Comparison of ENCODE assay signal across 23 cellular contexts in genomic region chr6:110703906-110704594, GRCh38.
DNase-seq lines count a peak whose midpoint lies in the region; ATAC-seq, FAIRE-seq and TF ChIP-seq lines count a peak whose summit lies in the region.
"Had no signal": no experiment of that assay in that cellular context is flagged by ENCODE, and none has a peak within 500 bp of the region (broad histone marks: within the 10 kb centered on the region; RNA-seq: fewer than 3 reads in every experiment).

No MANE protein-coding gene starts in this region.

- H3K9me3 ChIP-seq in HepG2 (ENCODE audit: low read length), result no peaks in the 10 kb centered on the region
- H3K9me3 ChIP-seq: ovary, transverse colon had no signal

- H3K9ac ChIP-seq in HepG2 (ENCODE audit: insufficient read depth, low read depth, low read length), result no peak overlapping the region

- peak overlapping the region; percentile 1 for H3K27ac ChIP-seq in HepG2 (ENCODE audit: extremely low read length, insufficient read depth, low read length)
- H3K27ac ChIP-seq: ovary, transverse colon had no signal

- peak overlapping the region; percentile 47 for H3K4me2 ChIP-seq in HepG2 (ENCODE audit: low read depth, low read length)

- POLR2A ChIA-PET in HepG2 (lab: Yijun Ruan, JAX), result interaction anchor here (1.5 kb wide), 1 partner anchor 171 kb away, joined by 12 read pairs; the partner anchor contains the start of gene AMD1

- no peaks in the 10 kb centered on the region for H4K20me1 ChIP-seq in HepG2 (ENCODE audit: insufficient read depth, low read length)

- in situ Hi-C loops in HepG2 (cut with HindIII; ENCODE audit: extremely low pct_ligation_motif_present, low pct_unique_long_range_greater_than_20kb), result no loop called here

- H3K36me3 Mint-ChIP-seq in effector memory CD8-positive, alpha-beta T cell (ENCODE audit: insufficient read depth), result no peaks in the 10 kb centered on the region
- H3K36me3 Mint-ChIP-seq in stimulated activated effector memory CD8-positive, alpha-beta T cell treated with anti-CD3 and anti-CD28 coated beads, Interleukin-12 subunit alpha, Interleukin-12 subunit beta, amount 100 ng/mL, for 72 hours, result no peaks in the 10 kb centered on the region

- H3K4me1 Mint-ChIP-seq in effector memory CD8-positive, alpha-beta T cell (ENCODE audit: low read depth in 2 of 2), result peaks cover 0 to 5% of the 10 kb centered on the region in 2 donors
- no peaks in the 10 kb centered on the region for H3K4me1 Mint-ChIP-seq in stimulated activated effector memory CD8-positive, alpha-beta T cell treated with anti-CD3 and anti-CD28 coated beads, Interleukin-12 subunit alpha, Interleukin-12 subunit beta, amount 100 ng/mL, for 72 hours
- H3K4me1 Mint-ChIP-seq: activated CD4-positive, alpha-beta T cell treated with anti-CD3 and anti-CD28 coated beads, Interleukin-2, amount 10 ng/mL, durations not matched to agents 24 days and 14 days; activated naive CD8-positive, alpha-beta T cell treated with anti-CD3 and anti-CD28 coated beads, Interleukin-2, amount 10 ng/mL, durations not matched to agents 7 days and 5 days; brain; CD8-positive, alpha-beta memory T cell had no signal

- ATAC-seq in effector memory CD8-positive, alpha-beta T cell (replicated peaks), result no peak
- peak; percentile 84 for ATAC-seq in HepG2
- ATAC-seq in stimulated activated effector memory CD8-positive, alpha-beta T cell treated with anti-CD3 and anti-CD28 coated beads, Interleukin-12 subunit alpha, Interleukin-12 subunit beta, amount 100 ng/mL, for 72 hours, result no peak
- no peak for ATAC-seq in HG02840 (IDR thresholded peaks at IDR 0.05; ENCODE audit: low FRiP score, unreplicated experiment)
- no peak for ATAC-seq in HG03108 (IDR thresholded peaks at IDR 0.05; ENCODE audit: unreplicated experiment)
- ATAC-seq: naive thymus-derived CD4-positive, alpha-beta T cell; stimulated activated naive CD8-positive, alpha-beta T cell treated with anti-CD3 and anti-CD28 coated beads, Interleukin-15, Interleukin-2, amounts not matched to agents 100 U/mL and 50 U/mL, for 24 hours had no signal

- no peak overlapping the region for H2AFZ ChIP-seq in HepG2 (ENCODE audit: low read length)

- no peaks in the 10 kb centered on the region for H3K27me3 ChIP-seq in HepG2 (ENCODE audit: control insufficient read depth in 1 of 2, insufficient read depth in 2 of 2, low read length in 2 of 2)
- H3K27me3 ChIP-seq: ovary, transverse colon had no signal

- CTCF ChIA-PET in HepG2 (lab: Yijun Ruan, JAX; ENCODE audit: low intra/inter-chr PET ratio, low total read pairs), result no interaction called here

- H3K36me3 ChIP-seq in HepG2 (replicated peaks in 1 of 2; ENCODE audit: control insufficient read depth in 1 of 2, insufficient read depth in 2 of 2, low read length in 2 of 2), result peaks cover 1 to 3% of the 10 kb centered on the region in 2 experiments; a peak in 2 of 5 replicates
- H3K36me3 ChIP-seq: ovary, transverse colon had no signal

- peak overlapping the region; percentile 3 for H3K27ac Mint-ChIP-seq in effector memory CD8-positive, alpha-beta T cell
- no peak overlapping the region for H3K27ac Mint-ChIP-seq in stimulated activated effector memory CD8-positive, alpha-beta T cell treated with anti-CD3 and anti-CD28 coated beads, Interleukin-12 subunit alpha, Interleukin-12 subunit beta, amount 100 ng/mL, for 72 hours
- H3K27ac Mint-ChIP-seq: activated CD4-positive, alpha-beta T cell treated with anti-CD3 and anti-CD28 coated beads, Interleukin-2, amount 10 ng/mL, durations not matched to agents 24 days and 14 days; activated naive CD8-positive, alpha-beta T cell treated with anti-CD3 and anti-CD28 coated beads, Interleukin-2, amount 10 ng/mL, durations not matched to agents 7 days and 5 days; brain had no signal

- FAIRE-seq in HepG2 (lab: Jason Lieb, UNC), result peak; percentile 89

- no peak overlapping the region for H3K4me3 Mint-ChIP-seq in effector memory CD8-positive, alpha-beta T cell
- no peak overlapping the region for H3K4me3 Mint-ChIP-seq in stimulated activated effector memory CD8-positive, alpha-beta T cell treated with anti-CD3 and anti-CD28 coated beads, Interleukin-12 subunit alpha, Interleukin-12 subunit beta, amount 100 ng/mL, for 72 hours
- H3K4me3 Mint-ChIP-seq: activated CD4-positive, alpha-beta T cell treated with anti-CD3 and anti-CD28 coated beads, Interleukin-2, amount 10 ng/mL, durations not matched to agents 24 days and 14 days; activated naive CD8-positive, alpha-beta T cell treated with anti-CD3 and anti-CD28 coated beads, Interleukin-2, amount 10 ng/mL, durations not matched to agents 7 days and 5 days; brain; CD8-positive, alpha-beta memory T cell; naive thymus-derived CD4-positive, alpha-beta T cell had no signal

- intact Hi-C loops in HepG2 (cut with micrococcal nuclease; ENCODE audit: unreplicated experiment) (loop anchor here (5.0 kb wide), 1 partner anchor 248 kb away; no protein-coding TSS in a partner anchor), posterior cingulate gyrus (cut with DNase I) (no loop called here)

- no peak for TF ChIP-seq CTCF in HepG2 (CRISPR knock-in tag; IDR thresholded peaks at IDR 0.05)

- no peak for TF ChIP-seq POLR2A in HepG2 (IDR thresholded peaks at IDR 0.05; ENCODE audit: insufficient read depth in 1 of 2, low read depth in 2 of 2, low read length in 2 of 2)

- peak; percentile 14 for DNase-seq in EH (ENCODE audit: low read depth)
- DNase-seq in NCI-H460 (ENCODE audit: extremely low read depth, low read depth), result peak; percentile 3
- no peak for DNase-seq in effector memory CD8-positive, alpha-beta T cell
- DNase-seq in HepG2 (ENCODE audit: low spot score), result peak; percentile 90
- DNase-seq in stimulated activated effector memory CD8-positive, alpha-beta T cell treated with anti-CD3 and anti-CD28 coated beads, Interleukin-12 subunit alpha, Interleukin-12 subunit beta, amount 100 ng/mL, for 72 hours (ENCODE audit: low spot score in 2 of 2), result no peak
- no peak for DNase-seq in posterior cingulate gyrus
- DNase-seq: activated CD4-positive, alpha-beta T cell treated with anti-CD3 and anti-CD28 coated beads, Interleukin-2, amount 10 ng/mL, durations not matched to agents 24 days and 14 days; activated naive CD8-positive, alpha-beta T cell treated with anti-CD3 and anti-CD28 coated beads, Interleukin-2, amount 10 ng/mL, durations not matched to agents 7 days and 5 days; CD8-positive, alpha-beta memory T cell; cortex of kidney; DMS79; GOT3; naive thymus-derived CD4-positive, alpha-beta T cell; NCI-H1092; NCI-H1930; NCI-H446; NK-92 treated with Interleukin-12 subunit alpha and Interleukin-12 subunit beta, amount 100 ng/mL, for 24 hours; ovary; stimulated activated naive CD8-positive, alpha-beta T cell treated with anti-CD3 and anti-CD28 coated beads, Interleukin-15, Interleukin-2, amounts not matched to agents 100 U/mL and 50 U/mL, for 24 hours; transverse colon had no signal

- H3K27me3 Mint-ChIP-seq in effector memory CD8-positive, alpha-beta T cell, result no peaks in the 10 kb centered on the region
- H3K27me3 Mint-ChIP-seq: activated CD4-positive, alpha-beta T cell treated with anti-CD3 and anti-CD28 coated beads, Interleukin-2, amount 10 ng/mL, durations not matched to agents 24 days and 14 days; activated naive CD8-positive, alpha-beta T cell treated with anti-CD3 and anti-CD28 coated beads, Interleukin-2, amount 10 ng/mL, durations not matched to agents 7 days and 5 days; brain; CD8-positive, alpha-beta memory T cell; naive thymus-derived CD4-positive, alpha-beta T cell had no signal

- H3K9me3 Mint-ChIP-seq in effector memory CD8-positive, alpha-beta T cell, result no peaks in the 10 kb centered on the region
- no peaks in the 10 kb centered on the region for H3K9me3 Mint-ChIP-seq in stimulated activated effector memory CD8-positive, alpha-beta T cell treated with anti-CD3 and anti-CD28 coated beads, Interleukin-12 subunit alpha, Interleukin-12 subunit beta, amount 100 ng/mL, for 72 hours
- H3K9me3 Mint-ChIP-seq: activated CD4-positive, alpha-beta T cell treated with anti-CD3 and anti-CD28 coated beads, Interleukin-2, amount 10 ng/mL, durations not matched to agents 24 days and 14 days; activated naive CD8-positive, alpha-beta T cell treated with anti-CD3 and anti-CD28 coated beads, Interleukin-2, amount 10 ng/mL, durations not matched to agents 7 days and 5 days; brain; CD8-positive, alpha-beta memory T cell; naive thymus-derived CD4-positive, alpha-beta T cell had no signal

- peaks cover 13% of the 10 kb centered on the region for H3K79me2 ChIP-seq in HepG2 (ENCODE audit: insufficient read depth, low read length)

- H3K4me1 ChIP-seq in HepG2 (ENCODE audit: insufficient read depth, low read length), result peaks cover 34% of the 10 kb centered on the region

- no peak overlapping the region for H3K4me3 ChIP-seq in HepG2 (replicated peaks in 1 of 3; ENCODE audit: insufficient read depth in 1 of 3, low read depth in 2 of 3, low read length in 3 of 3)
- H3K4me3 ChIP-seq: ovary, transverse colon had no signal

- TF ChIP-seq EP300 in HepG2 (IDR thresholded peaks at IDR 0.05; ENCODE audit: low read depth in 2 of 2, low read length in 2 of 2) (peak; percentile 79 to 97), HepG2 (CRISPR knock-in tag; IDR thresholded peaks at IDR 0.05; ENCODE audit: borderline replicate concordance) (peak; percentile 72; the same call in 1 of the 2 replicates)

- no peak for TF ChIP-seq RAD21 in HepG2 (CRISPR knock-in tag; IDR thresholded peaks at IDR 0.05)

- BruUV-seq in HepG2 (replicated peaks; lab: Mats Ljungman, UMichigan), result TSS peak; percentile 34

TF ChIP-seq in HepG2, 621 proteins besides CTCF, POLR2A, EP300 and RAD21 (continues in another document):
- TF ChIP-seq FOXP4 (CRISPR knock-in tag; IDR thresholded peaks at IDR 0.05) (peak; percentile 99), THAP11 (CRISPR knock-in tag; IDR thresholded peaks at IDR 0.05) (peak; percentile 74), TCF12 (IDR thresholded peaks at IDR 0.05) (no peak), TCF12 (CRISPR knock-in tag; IDR thresholded peaks at IDR 0.05) (peak; percentile 63; the same call in 1 of the 2 replicates), ZNF446 (CRISPR knock-in tag; IDR thresholded peaks at IDR 0.05) (no peak), NCOR1 (IDR thresholded peaks at IDR 0.05; ENCODE audit: borderline replicate concordance, low read length) (peak; percentile 81; the same call in 1 of the 2 replicates)

Comparison
In these comparisons a context has a peak if more than half of its experiments do, and no peak if none do; other contexts are left out.
1. DNase-seq: peak in EH (single experiment), NCI-H460 (single experiment) and HepG2 (single experiment); none in effector memory CD8-positive, alpha-beta T cell (0 of 3), stimulated activated effector memory CD8-positive, alpha-beta T cell treated with anti-CD3 and anti-CD28 coated beads, Interleukin-12 subunit alpha, Interleukin-12 subunit beta, amount 100 ng/mL, for 72 hours (0 of 2) and posterior cingulate gyrus (0 of 10).